19 cellular contexts compared by ENCODE assay signal in the genomic region with DNA sequence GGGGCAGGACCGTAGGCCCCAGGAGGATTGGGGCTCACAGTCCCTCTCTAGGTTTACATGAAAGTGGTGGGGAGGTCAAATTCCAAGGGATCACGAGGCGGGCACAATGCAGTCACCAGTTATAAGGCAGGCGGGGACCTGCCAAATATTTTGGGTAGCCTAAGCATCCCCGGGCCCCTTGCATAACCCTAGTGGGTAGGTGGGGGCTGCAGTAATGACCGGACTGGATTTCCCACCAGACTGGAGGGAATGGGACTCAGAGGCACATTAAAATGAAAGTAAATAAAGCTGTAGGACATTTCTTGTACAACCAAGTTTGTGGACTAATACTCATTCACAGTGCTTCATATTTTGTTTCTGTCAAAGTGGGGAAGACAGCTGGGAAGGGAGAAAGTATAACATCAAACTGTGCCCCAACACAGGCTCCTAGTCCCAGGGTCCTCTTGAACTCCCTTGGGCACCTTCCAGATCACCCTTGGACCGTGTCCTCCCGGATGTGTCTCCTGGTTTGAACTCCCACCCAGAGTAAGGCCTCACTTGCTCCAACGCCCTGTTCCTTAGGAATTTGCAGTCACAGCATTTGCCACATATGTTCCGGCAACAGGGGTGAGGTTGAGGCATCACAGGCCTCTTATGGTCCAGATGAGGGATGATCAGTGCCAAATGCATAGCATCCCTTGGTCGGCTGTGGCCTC. TPM values are rescaled to one million over a fixed set of nuclear protein-coding genes. Genes with fewer than 3 reads are reported as not detected.
DNase-seq lines count a peak whose midpoint lies in the region; ATAC-seq and TF ChIP-seq lines count a peak whose summit lies in the region.
"Had no signal": no experiment of that assay in that cellular context is flagged by ENCODE, and none has a peak within 500 bp of the region (broad histone marks: within the 10 kb centered on the region; RNA-seq: fewer than 3 reads in every experiment).

No MANE protein-coding gene starts in this region.

- POLR2A ChIA-PET in HEK293 (lab: Yijun Ruan, JAX), result no interaction called here
- POLR2A ChIA-PET in MCF 10A (lab: Yijun Ruan, JAX), result interaction anchor here (0.7 to 2.5 kb wide), 11 partner anchors 9 to 98 kb away, joined by 3 to 22 read pairs (median 6); no protein-coding TSS in a partner anchor
- POLR2A ChIA-PET in activated CD8-positive, alpha-beta T cell treated with anti-CD3 and anti-CD28 coated beads, Interleukin-2, amount 10 ng/mL, durations not matched to agents 7 days and 5 days (lab: Charles Lee), result interaction anchor here (1.3 kb wide), 1 partner anchor 78 kb away, joined by 3 read pairs; no protein-coding TSS in a partner anchor

- H3K27ac Mint-ChIP-seq in MCF 10A (ENCODE audit: low read depth, unreplicated experiment), result peak overlapping the region; percentile 17
- no peak overlapping the region for H3K27ac Mint-ChIP-seq in activated CD8-positive, alpha-beta T cell treated with anti-CD3 and anti-CD28 coated beads, Interleukin-2, amount 10 ng/mL, durations not matched to agents 7 days and 5 days
- H3K27ac Mint-ChIP-seq: activated CD8-positive, alpha-beta T cell treated with anti-CD3 and anti-CD28 coated beads for 36 hours; activated naive CD8-positive, alpha-beta T cell treated with anti-CD3 and anti-CD28 coated beads for 36 hours; T-helper 1 cell treated with Interleukin-12 subunit alpha and Interleukin-12 subunit beta and Interleukin-4 antibody, amounts not matched to agents 30 μg/mL and 1 μg/mL, for 36 hours had no signal

- no peaks in the 10 kb centered on the region for H3K27me3 Mint-ChIP-seq in MCF 10A (ENCODE audit: insufficient read depth, unreplicated experiment)
- no peaks in the 10 kb centered on the region for H3K27me3 Mint-ChIP-seq in activated CD8-positive, alpha-beta T cell treated with anti-CD3 and anti-CD28 coated beads, Interleukin-2, amount 10 ng/mL, durations not matched to agents 7 days and 5 days (ENCODE audit: low read depth)
- H3K27me3 Mint-ChIP-seq: activated CD8-positive, alpha-beta T cell treated with anti-CD3 and anti-CD28 coated beads for 36 hours; activated naive CD8-positive, alpha-beta T cell treated with anti-CD3 and anti-CD28 coated beads for 36 hours had no signal

- H3K27me3 ChIP-seq in iPS-20b (ENCODE audit: insufficient read depth, low read length), result no peaks in the 10 kb centered on the region
- no peaks in the 10 kb centered on the region for H3K27me3 ChIP-seq in skeletal muscle tissue (ENCODE audit: control insufficient read depth in 3 of 3, insufficient read depth in 3 of 3, low read length in 3 of 3)
- H3K27me3 ChIP-seq: MG63 had no signal

- no peak overlapping the region for H3K4me3 ChIP-seq in HEK293 (ENCODE audit: low read depth, low read length)
- H3K4me3 ChIP-seq in iPS-20b (ENCODE audit: low read length), result peak overlapping the region; percentile 3; the same call in 1 of the 2 replicates
- H3K4me3 ChIP-seq in skeletal muscle tissue (ENCODE audit: low read length in 3 of 3), result no peak overlapping the region
- H3K4me3 ChIP-seq: GM23248, MG63, smooth muscle cell had no signal

- H3K9me3 Mint-ChIP-seq in MCF 10A (ENCODE audit: unreplicated experiment), result no peaks in the 10 kb centered on the region
- no peaks in the 10 kb centered on the region for H3K9me3 Mint-ChIP-seq in activated CD8-positive, alpha-beta T cell treated with anti-CD3 and anti-CD28 coated beads, Interleukin-2, amount 10 ng/mL, durations not matched to agents 7 days and 5 days (ENCODE audit: insufficient read depth)
- H3K9me3 Mint-ChIP-seq: activated CD8-positive, alpha-beta T cell treated with anti-CD3 and anti-CD28 coated beads for 36 hours; activated naive CD8-positive, alpha-beta T cell treated with anti-CD3 and anti-CD28 coated beads for 36 hours; T-helper 1 cell treated with Interleukin-12 subunit alpha and Interleukin-12 subunit beta and Interleukin-4 antibody, amounts not matched to agents 30 μg/mL and 1 μg/mL, for 36 hours had no signal

- no peak overlapping the region for H3K4me3 Mint-ChIP-seq in MCF 10A (ENCODE audit: unreplicated experiment)
- H3K4me3 Mint-ChIP-seq in activated CD8-positive, alpha-beta T cell treated with anti-CD3 and anti-CD28 coated beads, Interleukin-2, amount 10 ng/mL, durations not matched to agents 7 days and 5 days, result no peak overlapping the region
- H3K4me3 Mint-ChIP-seq: activated CD8-positive, alpha-beta T cell treated with anti-CD3 and anti-CD28 coated beads for 36 hours; activated naive CD8-positive, alpha-beta T cell treated with anti-CD3 and anti-CD28 coated beads for 36 hours; T-helper 1 cell treated with Interleukin-12 subunit alpha and Interleukin-12 subunit beta and Interleukin-4 antibody, amounts not matched to agents 30 μg/mL and 1 μg/mL, for 36 hours had no signal

- peak; percentile 42 for DNase-seq in MCF 10A (ENCODE audit: unreplicated experiment)
- DNase-seq in SW480 (ENCODE audit: low spot score), result no peak
- DNase-seq in activated CD8-positive, alpha-beta T cell treated with anti-CD3 and anti-CD28 coated beads, Interleukin-2, amount 10 ng/mL, durations not matched to agents 7 days and 5 days, result no peak
- DNase-seq: activated CD8-positive, alpha-beta T cell treated with anti-CD3 and anti-CD28 coated beads for 36 hours; activated naive CD8-positive, alpha-beta T cell treated with anti-CD3 and anti-CD28 coated beads for 36 hours; activated T-cell treated with anti-CD3 and anti-CD28 coated beads, Interleukin-2, amount 50 U/mL, for 48 hours; DMS53; MG63; NCI-H1694 treated with DMSO at 0.1 percent for 48 hours; stimulated activated CD8-positive, alpha-beta memory T cell treated with anti-CD3 and anti-CD28 coated beads, Interleukin-4, amount 100 ng/mL, for 48 hours had no signal

- peaks cover 27% of the 10 kb centered on the region for H3K4me1 Mint-ChIP-seq in MCF 10A (ENCODE audit: insufficient read depth, unreplicated experiment)
- H3K4me1 Mint-ChIP-seq in activated CD8-positive, alpha-beta T cell treated with anti-CD3 and anti-CD28 coated beads, Interleukin-2, amount 10 ng/mL, durations not matched to agents 7 days and 5 days (ENCODE audit: low read depth), result peaks cover 14% of the 10 kb centered on the region
- H3K4me1 Mint-ChIP-seq: activated naive CD8-positive, alpha-beta T cell treated with anti-CD3 and anti-CD28 coated beads for 36 hours had no signal

- peaks cover 19% of the 10 kb centered on the region for H3K4me1 ChIP-seq in HEK293 (ENCODE audit: control insufficient read depth, insufficient read depth, low read length)
- H3K4me1 ChIP-seq in iPS-20b (ENCODE audit: insufficient read depth, low read length), result peaks cover 8% of the 10 kb centered on the region
- H3K4me1 ChIP-seq in skeletal muscle tissue (ENCODE audit: control insufficient read depth in 3 of 3, insufficient read depth in 3 of 3, low read length in 3 of 3), result peaks cover 21 to 26% (median 25%) of the 10 kb centered on the region in 3 donors

- H3K9me3 ChIP-seq in HEK293 (ENCODE audit: control insufficient read depth, insufficient read depth, low read depth, low read length) (no peaks in the 10 kb centered on the region), iPS-20b (ENCODE audit: insufficient read depth, low read depth, low read length) (no peaks in the 10 kb centered on the region), skeletal muscle tissue (ENCODE audit: control insufficient read depth in 3 of 3, low read length in 3 of 3) (no peaks in the 10 kb centered on the region)
- H3K9me3 ChIP-seq: MG63 had no signal

- no peak for TF ChIP-seq CTCF in HEK293 (tag by site-specific recombination; IDR thresholded peaks at IDR 0.05)
- TF ChIP-seq CTCF in MCF 10A (IDR thresholded peaks at IDR 0.05; ENCODE audit: unreplicated experiment), result no peak

- H3K9ac ChIP-seq in iPS-20b (ENCODE audit: low read depth, low read length), result no peak overlapping the region
- H3K9ac ChIP-seq in skeletal muscle tissue (ENCODE audit: low read depth in 1 of 3, low read length in 3 of 3), result no peak overlapping the region
- H3K9ac ChIP-seq: GM23248 had no signal

- CTCF ChIA-PET in HEK293 (lab: Yijun Ruan, JAX) (interaction anchor here (0.7 to 4.5 kb wide), 4 partner anchors 66 to 93 kb away, joined by 3 to 29 read pairs (median 6); no protein-coding TSS in a partner anchor), MCF 10A (lab: Yijun Ruan, JAX) (interaction anchor here (0.6 to 10.6 kb wide), 35 partner anchors 9 to 870 kb away, joined by 3 to 306 read pairs (median 9); no protein-coding TSS in a partner anchor)
- CTCF ChIA-PET in activated CD8-positive, alpha-beta T cell treated with anti-CD3 and anti-CD28 coated beads, Interleukin-2, amount 10 ng/mL, durations not matched to agents 7 days and 5 days (lab: Charles Lee), result interaction anchor here (0.9 to 1.5 kb wide), 4 partner anchors 12 to 97 kb away, joined by 3 to 4 read pairs (median 3); no protein-coding TSS in a partner anchor

- H3K27ac ChIP-seq in HEK293 (ENCODE audit: extremely low read depth, low read depth, low read length) (no peak overlapping the region), iPS-20b (ENCODE audit: low read length) (no peak overlapping the region), skeletal muscle tissue (ENCODE audit: low read depth, low read length) (peak overlapping the region; percentile 33)
- H3K27ac ChIP-seq: GM23248 had no signal

- H3K36me3 Mint-ChIP-seq in MCF 10A (ENCODE audit: insufficient read depth, unreplicated experiment), result no peaks in the 10 kb centered on the region
- H3K36me3 Mint-ChIP-seq in activated CD8-positive, alpha-beta T cell treated with anti-CD3 and anti-CD28 coated beads, Interleukin-2, amount 10 ng/mL, durations not matched to agents 7 days and 5 days (ENCODE audit: low read depth), result no peaks in the 10 kb centered on the region
- H3K36me3 Mint-ChIP-seq: activated naive CD8-positive, alpha-beta T cell treated with anti-CD3 and anti-CD28 coated beads for 36 hours had no signal

- intact Hi-C loops in MCF 10A (cut with micrococcal nuclease), result loop anchor here (1.0 to 2.0 kb wide), 3 partner anchors 28 to 98 kb away; a partner anchor contains a TSS

- H3K36me3 ChIP-seq in HEK293 (ENCODE audit: control insufficient read depth in 2 of 2, insufficient read depth in 1 of 2, low read length in 2 of 2), result no peaks in the 10 kb centered on the region
- no peaks in the 10 kb centered on the region for H3K36me3 ChIP-seq in iPS-20b (ENCODE audit: insufficient read depth, low read depth, low read length)
- H3K36me3 ChIP-seq in skeletal muscle tissue (ENCODE audit: control insufficient read depth in 3 of 3, insufficient read depth in 3 of 3, low read length in 3 of 3), result no peaks in the 10 kb centered on the region
- H3K36me3 ChIP-seq: MG63 had no signal

- BruUV-seq in MCF 10A (replicated peaks; lab: Mats Ljungman, UMichigan), result no TSS peak

- ATAC-seq in HG03342 (IDR thresholded peaks at IDR 0.05; ENCODE audit: unreplicated experiment) (no peak), GM18519 (IDR thresholded peaks at IDR 0.05; ENCODE audit: low FRiP score, unreplicated experiment) (no peak)
- no peak for ATAC-seq in activated CD8-positive, alpha-beta T cell treated with anti-CD3 and anti-CD28 coated beads, Interleukin-2, amount 10 ng/mL, durations not matched to agents 7 days and 5 days
- ATAC-seq: activated CD8-positive, alpha-beta T cell treated with anti-CD3 and anti-CD28 coated beads for 36 hours had no signal

TF ChIP-seq in HEK293, 187 proteins besides CTCF, POLR2A, EP300 and RAD21 (continues in another document):
- no peak for TF ChIP-seq ZNF791 (tag by site-specific recombination; IDR thresholded peaks at IDR 0.05)

RNA-seq across cellular contexts. Expression of a gene that starts 28.4 kb away (rescaled TPM):
- total RNA-seq in MCF 10A (2022), result 26.7 and 27.7 TPM in 2 replicates
- 5.2 TPM for total RNA-seq in skeletal muscle tissue
- total RNA-seq in activated CD8-positive, alpha-beta T cell treated with anti-CD3 and anti-CD28 coated beads, Interleukin-2, amount 10 ng/mL, durations not matched to agents 7 days and 5 days, result 10 to 100 TPM; 50.8 to 51.0 TPM
- total RNA-seq: myocyte had no signal
